8 cellular contexts compared by ENCODE assay signal in the genomic region with DNA sequence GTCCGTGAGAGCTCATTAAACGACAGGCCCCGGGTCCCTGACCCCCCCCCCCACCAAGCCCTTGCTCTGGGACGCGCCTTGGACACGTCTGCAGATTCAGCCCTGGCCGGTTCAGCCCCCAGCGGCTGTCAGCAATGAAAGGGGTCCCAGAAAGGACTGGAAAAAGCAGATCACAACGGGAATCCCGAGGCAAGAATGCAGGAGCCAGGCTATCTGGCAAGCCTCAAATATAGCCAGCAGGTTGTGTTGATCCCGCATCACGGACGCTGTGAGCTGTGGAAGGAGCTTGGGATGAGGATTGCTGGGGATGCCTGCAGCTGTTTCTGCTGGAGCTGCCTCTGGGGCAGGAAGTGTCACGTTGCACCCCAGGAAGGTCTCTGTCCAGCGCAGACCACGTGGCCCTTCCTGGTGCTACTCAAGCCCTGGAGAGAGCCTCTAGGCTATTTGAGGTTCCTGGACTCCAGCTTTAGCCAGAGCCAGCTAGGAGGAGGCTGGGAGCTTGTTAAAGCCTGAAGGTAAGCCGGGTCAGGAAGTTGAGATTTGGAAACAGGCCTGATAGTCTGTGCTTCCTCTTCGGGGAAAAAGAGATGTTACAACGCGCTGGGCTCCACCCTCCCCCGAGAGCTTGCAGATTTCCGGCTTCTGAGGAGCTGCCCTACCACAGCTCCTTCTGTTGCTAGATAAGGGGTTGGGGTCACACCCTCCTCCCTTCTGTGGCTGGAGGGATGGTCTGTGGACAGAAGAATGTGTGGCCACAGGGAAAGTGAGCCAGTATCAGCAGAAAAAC. TPM values are rescaled to one million over a fixed set of nuclear protein-coding genes. Genes with fewer than 3 reads are reported as not detected.
DNase-seq lines count a peak whose midpoint lies in the region; ATAC-seq lines count a peak whose summit lies in the region.

No MANE protein-coding gene starts in this region.

- H3K4me1 Mint-ChIP-seq in activated naive CD8-positive, alpha-beta T cell treated with anti-CD3 and anti-CD28 coated beads, Interleukin-2, amount 10 ng/mL, durations not matched to agents 7 days and 5 days, result peaks cover 17% of the 10 kb centered on the region

- H3K36me3 Mint-ChIP-seq in activated naive CD8-positive, alpha-beta T cell treated with anti-CD3 and anti-CD28 coated beads, Interleukin-2, amount 10 ng/mL, durations not matched to agents 7 days and 5 days, result no peaks in the 10 kb centered on the region

- POLR2A ChIA-PET in activated naive CD8-positive, alpha-beta T cell treated with anti-CD3 and anti-CD28 coated beads, Interleukin-2, amount 10 ng/mL, durations not matched to agents 7 days and 5 days (lab: Charles Lee), result no interaction called here

- no peaks in the 10 kb centered on the region for H3K9me3 Mint-ChIP-seq in activated naive CD8-positive, alpha-beta T cell treated with anti-CD3 and anti-CD28 coated beads, Interleukin-2, amount 10 ng/mL, durations not matched to agents 7 days and 5 days

- peak overlapping the region; percentile 56 for H3K4me3 Mint-ChIP-seq in activated naive CD8-positive, alpha-beta T cell treated with anti-CD3 and anti-CD28 coated beads, Interleukin-2, amount 10 ng/mL, durations not matched to agents 7 days and 5 days

- H3K27me3 Mint-ChIP-seq in activated naive CD8-positive, alpha-beta T cell treated with anti-CD3 and anti-CD28 coated beads, Interleukin-2, amount 10 ng/mL, durations not matched to agents 7 days and 5 days, result peaks cover 3% of the 10 kb centered on the region

- H3K27ac Mint-ChIP-seq in activated naive CD8-positive, alpha-beta T cell treated with anti-CD3 and anti-CD28 coated beads, Interleukin-2, amount 10 ng/mL, durations not matched to agents 7 days and 5 days, result peak overlapping the region; percentile 90

- DNase-seq in CD1c-positive myeloid dendritic cell (ENCODE audit: extremely low spot score) (peak; percentile 89), iris pigment epithelial cell (ENCODE audit: low read depth) (peak; percentile 36), T-helper 9 cell (no peak), COLO668 (lab: John Stamatoyannopoulos, UW; ENCODE audit: unreplicated experiment) (no peak)
- DNase-seq in Jurkat, Clone E6-1 (ENCODE audit: low read depth, low spot score), result peak; percentile 80
- DNase-seq in activated naive CD8-positive, alpha-beta T cell treated with anti-CD3 and anti-CD28 coated beads, Interleukin-2, amount 10 ng/mL, durations not matched to agents 7 days and 5 days, result peak; percentile 59
- peak; percentile 68 for DNase-seq in stimulated activated CD8-positive, alpha-beta memory T cell treated with anti-CD3 and anti-CD28 coated beads, Interleukin-4, amount 100 ng/mL, for 48 hours

- H3K4me3 ChIP-seq in Jurkat, Clone E6-1 (ENCODE audit: low read length), result peak overlapping the region; percentile 27

- peak; percentile 86 for ATAC-seq in activated naive CD8-positive, alpha-beta T cell treated with anti-CD3 and anti-CD28 coated beads, Interleukin-2, amount 10 ng/mL, durations not matched to agents 7 days and 5 days (ENCODE audit: low read depth)
- ATAC-seq in HG03432 (IDR thresholded peaks at IDR 0.05; ENCODE audit: unreplicated experiment), result no peak

RNA-seq across cellular contexts. Expression of a gene that starts 19.3 kb away (rescaled TPM):
- not detected for polyA plus RNA-seq in Jurkat, Clone E6-1 (2012; ENCODE audit: insufficient read depth, insufficient read length)
- 1 to 10 TPM in 1 of 2 experiments, under 1 TPM in 1; 0.55 to 1.0 TPM for total RNA-seq in activated naive CD8-positive, alpha-beta T cell treated with anti-CD3 and anti-CD28 coated beads, Interleukin-2, amount 10 ng/mL, durations not matched to agents 7 days and 5 days

RNA-seq across cellular contexts. Expression of a gene that starts 36.8 kb away (rescaled TPM):
- polyA plus RNA-seq in Jurkat, Clone E6-1 (2012; ENCODE audit: insufficient read depth, insufficient read length), result not detected
- total RNA-seq in activated naive CD8-positive, alpha-beta T cell treated with anti-CD3 and anti-CD28 coated beads, Interleukin-2, amount 10 ng/mL, durations not matched to agents 7 days and 5 days, result 1 to 10 TPM in 1 of 2 experiments, under 1 TPM in 1; 0.71 to 1.5 TPM

Comparison
In these comparisons a context has a peak if more than half of its experiments do, and no peak if none do; other contexts are left out.
1. DNase-seq: peak in CD1c-positive myeloid dendritic cell (single experiment), Jurkat, Clone E6-1 (single experiment), activated naive CD8-positive, alpha-beta T cell treated with anti-CD3 and anti-CD28 coated beads, Interleukin-2, amount 10 ng/mL, durations not matched to agents 7 days and 5 days (single experiment), iris pigment epithelial cell (single experiment) and stimulated activated CD8-positive, alpha-beta memory T cell treated with anti-CD3 and anti-CD28 coated beads, Interleukin-4, amount 100 ng/mL, for 48 hours (single experiment); none in T-helper 9 cell (single experiment) and COLO668 (single experiment).